In the genomic region with DNA sequence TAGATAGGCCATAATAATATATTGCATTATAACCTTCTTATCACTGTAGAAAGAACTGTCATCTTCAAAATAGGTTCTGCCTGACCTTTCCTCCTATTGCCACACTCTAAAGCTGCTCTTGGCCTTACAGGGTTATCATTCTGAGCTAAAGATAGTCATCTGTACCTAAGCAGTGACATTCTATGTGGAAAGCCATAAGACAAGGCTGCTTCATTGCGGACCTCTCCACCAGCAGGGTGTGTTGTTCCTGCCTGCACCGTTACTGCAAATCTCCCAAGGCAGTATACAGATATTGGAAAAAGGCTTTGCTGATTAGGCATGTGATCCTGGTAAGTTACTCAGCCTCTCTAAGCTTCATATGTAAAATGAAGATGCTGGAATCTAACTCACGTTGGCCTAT, we compare ENCODE assay signal across 1 cellular context.
TF ChIP-seq lines count a peak whose summit lies in the region.

No MANE protein-coding gene starts in this region.

TF ChIP-seq in K562, 482 proteins besides CTCF, POLR2A, EP300 and RAD21 (continued from another document):
- TF ChIP-seq, protein P1, sequence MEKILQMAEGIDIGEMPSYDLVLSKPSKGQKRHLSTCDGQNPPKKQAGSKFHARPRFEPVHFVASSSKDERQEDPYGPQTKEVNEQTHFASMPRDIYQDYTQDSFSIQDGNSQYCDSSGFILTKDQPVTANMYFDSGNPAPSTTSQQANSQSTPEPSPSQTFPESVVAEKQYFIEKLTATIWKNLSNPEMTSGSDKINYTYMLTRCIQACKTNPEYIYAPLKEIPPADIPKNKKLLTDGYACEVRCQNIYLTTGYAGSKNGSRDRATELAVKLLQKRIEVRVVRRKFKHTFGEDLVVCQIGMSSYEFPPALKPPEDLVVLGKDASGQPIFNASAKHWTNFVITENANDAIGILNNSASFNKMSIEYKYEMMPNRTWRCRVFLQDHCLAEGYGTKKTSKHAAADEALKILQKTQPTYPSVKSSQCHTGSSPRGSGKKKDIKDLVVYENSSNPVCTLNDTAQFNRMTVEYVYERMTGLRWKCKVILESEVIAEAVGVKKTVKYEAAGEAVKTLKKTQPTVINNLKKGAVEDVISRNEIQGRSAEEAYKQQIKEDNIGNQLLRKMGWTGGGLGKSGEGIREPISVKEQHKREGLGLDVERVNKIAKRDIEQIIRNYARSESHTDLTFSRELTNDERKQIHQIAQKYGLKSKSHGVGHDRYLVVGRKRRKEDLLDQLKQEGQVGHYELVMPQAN (IDR thresholded peaks at IDR 0.05; ENCODE audit: borderline replicate concordance) = no peak
- TF ChIP-seq RBBP5 (IDR thresholded peaks at IDR 0.05; ENCODE audit: borderline replicate concordance, insufficient read depth, low read length, poor library complexity, severe bottlenecking) (no peak), KLF10 (CRISPR knock-in tag; IDR thresholded peaks at IDR 0.05) (no peak)
- TF ChIP-seq, protein P2, sequence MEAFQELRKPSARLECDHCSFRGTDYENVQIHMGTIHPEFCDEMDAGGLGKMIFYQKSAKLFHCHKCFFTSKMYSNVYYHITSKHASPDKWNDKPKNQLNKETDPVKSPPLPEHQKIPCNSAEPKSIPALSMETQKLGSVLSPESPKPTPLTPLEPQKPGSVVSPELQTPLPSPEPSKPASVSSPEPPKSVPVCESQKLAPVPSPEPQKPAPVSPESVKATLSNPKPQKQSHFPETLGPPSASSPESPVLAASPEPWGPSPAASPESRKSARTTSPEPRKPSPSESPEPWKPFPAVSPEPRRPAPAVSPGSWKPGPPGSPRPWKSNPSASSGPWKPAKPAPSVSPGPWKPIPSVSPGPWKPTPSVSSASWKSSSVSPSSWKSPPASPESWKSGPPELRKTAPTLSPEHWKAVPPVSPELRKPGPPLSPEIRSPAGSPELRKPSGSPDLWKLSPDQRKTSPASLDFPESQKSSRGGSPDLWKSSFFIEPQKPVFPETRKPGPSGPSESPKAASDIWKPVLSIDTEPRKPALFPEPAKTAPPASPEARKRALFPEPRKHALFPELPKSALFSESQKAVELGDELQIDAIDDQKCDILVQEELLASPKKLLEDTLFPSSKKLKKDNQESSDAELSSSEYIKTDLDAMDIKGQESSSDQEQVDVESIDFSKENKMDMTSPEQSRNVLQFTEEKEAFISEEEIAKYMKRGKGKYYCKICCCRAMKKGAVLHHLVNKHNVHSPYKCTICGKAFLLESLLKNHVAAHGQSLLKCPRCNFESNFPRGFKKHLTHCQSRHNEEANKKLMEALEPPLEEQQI (IDR thresholded peaks at IDR 0.05) = no peak
